Comparison of ENCODE assay signal across 22 cellular contexts in genomic region chr4:957231-957580, GRCh38. TPM values are rescaled to one million over a fixed set of nuclear protein-coding genes. Genes with fewer than 3 reads are reported as not detected.
"Had no signal": no experiment of that assay in that cellular context is flagged by ENCODE, and none has a peak within 500 bp of the region (broad histone marks: within the 10 kb centered on the region; RNA-seq: fewer than 3 reads in every experiment).

No MANE protein-coding gene starts in this region.

- H3K9me3 ChIP-seq: colonic mucosa, esophagus muscularis mucosa had no signal

- ATAC-seq: activated CD8-positive, alpha-beta memory T cell treated with anti-CD3 and anti-CD28 coated beads, Interleukin-2, amount 10 ng/mL, durations not matched to agents 7 days and 5 days; activated CD8-positive, alpha-beta T cell treated with anti-CD3 and anti-CD28 coated beads for 36 hours; effector memory CD8-positive, alpha-beta T cell had no signal

- H3K27ac ChIP-seq: colonic mucosa, esophagus muscularis mucosa, hepatocyte, parathyroid adenoma, VCaP had no signal

- H3K4me1 ChIP-seq: colonic mucosa, esophagus muscularis mucosa, parathyroid adenoma had no signal

- H3K9ac ChIP-seq: parathyroid adenoma had no signal

- H3K36me3 ChIP-seq: colonic mucosa had no signal

- FAIRE-seq: astrocyte, endothelial cell of umbilical vein, frontal cortex had no signal

- H3K4me3 ChIP-seq: colonic mucosa, dorsolateral prefrontal cortex, esophagus muscularis mucosa, hepatocyte had no signal

- DNase-seq: activated CD4-positive, alpha-beta T cell treated with anti-CD3 and anti-CD28 coated beads, Interleukin-2, amount 10 ng/mL, durations not matched to agents 7 days and 5 days; activated CD4-positive, CD25-positive, alpha-beta regulatory T cell treated with anti-CD3 and anti-CD28 coated beads, Interleukin-2, amount 50 U/mL, for 72 hours; activated CD8-positive, alpha-beta memory T cell treated with anti-CD3 and anti-CD28 coated beads, Interleukin-2, amount 10 ng/mL, durations not matched to agents 7 days and 5 days; activated CD8-positive, alpha-beta T cell treated with anti-CD3 and anti-CD28 coated beads for 36 hours; activated gamma-delta T cell treated with Interleukin-2 at 50 U/mL for 16 hours; activated T-cell treated with anti-CD3 and anti-CD28 coated beads for 4 hours; colonic mucosa; effector memory CD8-positive, alpha-beta T cell; glutamatergic neuron; immature natural killer cell; nephron progenitor cell; nucleus accumbens; stimulated activated CD4-positive, alpha-beta T cell treated with anti-CD3 and anti-CD28 coated beads, Interleukin-4, amount 100 ng/mL, for 1 hour; stimulated activated naive CD4-positive, alpha-beta T cell had no signal

RNA-seq across cellular contexts. Expression of gene SLC26A1, which starts 36.0 kb away (rescaled TPM):
- total RNA-seq: activated CD8-positive, alpha-beta memory T cell treated with anti-CD3 and anti-CD28 coated beads, Interleukin-2, amount 10 ng/mL, durations not matched to agents 7 days and 5 days; endothelial cell of umbilical vein had no signal
